Comparison of ENCODE assay signal across 8 cellular contexts in the genomic region with DNA sequence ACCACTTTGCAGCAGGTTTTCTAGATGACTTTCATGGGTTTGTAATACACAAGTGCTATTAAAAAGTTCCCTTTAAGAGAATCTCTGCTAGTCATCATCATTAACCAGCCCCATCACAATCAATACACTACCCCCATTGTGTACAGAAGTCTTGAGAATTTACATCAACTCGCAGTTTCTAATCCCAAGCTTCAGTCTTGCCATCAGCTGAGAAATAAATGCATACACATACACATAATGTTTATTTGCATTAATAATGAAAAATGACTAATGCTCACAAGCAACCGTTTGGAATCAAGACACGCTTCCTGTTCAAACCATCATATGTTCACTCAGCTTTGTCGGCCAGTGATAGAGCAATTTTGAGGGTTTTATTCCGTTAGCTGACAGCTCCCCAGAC.
"Had no signal": no experiment of that assay in that cellular context is flagged by ENCODE, and none has a peak within 500 bp of the region (broad histone marks: within the 10 kb centered on the region; RNA-seq: fewer than 3 reads in every experiment).

No MANE protein-coding gene starts in this region.

- FAIRE-seq: HTR-8/SVneo had no signal

- DNase-seq: GM23248, GOT3, H7, IMR-90, KBM-7 had no signal

- H2AFZ ChIP-seq: GM23248 had no signal

- H3K4me2 ChIP-seq: KMS-11 had no signal

- H3K36me3 ChIP-seq: HAP-1 had no signal

- H3K4me3 ChIP-seq: GM23248, HAP-1 had no signal

- H3K9me3 ChIP-seq: HAP-1 had no signal

- H3K9ac ChIP-seq: GM23248, KMS-11 had no signal

- H3K27ac ChIP-seq: GM23248, KMS-11 had no signal

- H3K4me1 ChIP-seq: HAP-1 had no signal
